Comparison of ENCODE assay signal across 8 cellular contexts in genomic region chr11:61161190-61162091, GRCh38. TPM values are rescaled to one million over a fixed set of nuclear protein-coding genes. Genes with fewer than 3 reads are reported as not detected.
DNase-seq lines count a peak whose midpoint lies in the region; ATAC-seq, FAIRE-seq and TF ChIP-seq lines count a peak whose summit lies in the region.

VPS37C (minus strand) TSS chr11:61161426; CDS start chr11:61138829, 22,597 bp downstream.

- TF ChIP-seq CTCF in ascending aorta (IDR thresholded peaks at IDR 0.05) (peak in 1 of 3 experiments; percentile 22), right atrium auricular region (IDR thresholded peaks at IDR 0.05) (peak; percentile 19 to 42), uterus (IDR thresholded peaks at IDR 0.05) (peak in 3 of 4 experiments; percentile 13 to 37 (median 27))

- H3K9me3 ChIP-seq in ascending aorta (no peaks in the 10 kb centered on the region), right atrium auricular region (no peaks in the 10 kb centered on the region), uterus (no peaks in the 10 kb centered on the region)

- intact Hi-C loops in ascending aorta (cut with DNase I): loop anchor here (2.0 to 5.0 kb wide), 3 partner anchors 255 to 1544 kb away; partner anchors contain the start of genes CCDC86, OSBP and PRPF19
- intact Hi-C loops in uterus (cut with DNase I; ENCODE audit: low total_unique reads): no loop called here

- DNase-seq in GM18507 (ENCODE audit: extremely low spot score, insufficient read length, low read depth): peak; percentile 87
- DNase-seq in NCI-H1930 (lab: John Stamatoyannopoulos, UW): peak; percentile 80 to 86
- DNase-seq in T-helper 2 cell treated with Interferon-gamma antibody and Interleukin-4, amounts not matched to agents 5 μg/mL and 100 μg/mL, for 36 hours (ENCODE audit: low spot score): peak; percentile 94
- peak; percentile 57 to 94 for DNase-seq in ascending aorta (ENCODE audit: low spot score in 2 of 2)
- DNase-seq in right atrium auricular region (ENCODE audit: low spot score): peak; percentile 89
- DNase-seq in putamen (ENCODE audit: low spot score): peak; percentile 90
- peak; percentile 84 to 90 for DNase-seq in uterus

- H3K4me3 Mint-ChIP-seq in T-helper 2 cell treated with Interferon-gamma antibody and Interleukin-4, amounts not matched to agents 5 μg/mL and 100 μg/mL, for 36 hours: peak within 1 kb of the TSS; percentile 95

- peak; percentile 63 to 79 for TF ChIP-seq POLR2A in uterus (IDR thresholded peaks at IDR 0.05)

- peak; percentile 68 for ATAC-seq in HG02943 (IDR thresholded peaks at IDR 0.05; ENCODE audit: low read depth, unreplicated experiment)

- H3K27me3 ChIP-seq in ascending aorta (no peaks in the 10 kb centered on the region), right atrium auricular region (no peaks in the 10 kb centered on the region), uterus (no peaks in the 10 kb centered on the region)

- peaks cover 56% of the 10 kb centered on the region for H3K4me1 Mint-ChIP-seq in T-helper 2 cell treated with Interferon-gamma antibody and Interleukin-4, amounts not matched to agents 5 μg/mL and 100 μg/mL, for 36 hours (ENCODE audit: low read depth)

- no peaks in the 10 kb centered on the region for H3K27me3 Mint-ChIP-seq in T-helper 2 cell treated with Interferon-gamma antibody and Interleukin-4, amounts not matched to agents 5 μg/mL and 100 μg/mL, for 36 hours (ENCODE audit: low read depth)

- FAIRE-seq in GM18507 (lab: Jason Lieb, UNC): peak; percentile 85

- H3K4me1 ChIP-seq in ascending aorta (peaks cover 3 to 24% of the 10 kb centered on the region in 2 donors), right atrium auricular region (peaks cover 0 to 33% of the 10 kb centered on the region in 2 donors), uterus (no peaks in the 10 kb centered on the region)

- H3K27ac Mint-ChIP-seq in T-helper 2 cell treated with Interferon-gamma antibody and Interleukin-4, amounts not matched to agents 5 μg/mL and 100 μg/mL, for 36 hours: peak within 1 kb of the TSS; percentile 94

- peaks cover 3% of the 10 kb centered on the region for H3K9me3 Mint-ChIP-seq in T-helper 2 cell treated with Interferon-gamma antibody and Interleukin-4, amounts not matched to agents 5 μg/mL and 100 μg/mL, for 36 hours

- peaks cover 8% of the 10 kb centered on the region for H3K36me3 Mint-ChIP-seq in T-helper 2 cell treated with Interferon-gamma antibody and Interleukin-4, amounts not matched to agents 5 μg/mL and 100 μg/mL, for 36 hours (ENCODE audit: low read depth)

- H3K36me3 ChIP-seq in ascending aorta (no peaks in the 10 kb centered on the region), right atrium auricular region (peaks cover 4% of the 10 kb centered on the region), uterus (no peaks in the 10 kb centered on the region)

- H3K4me3 ChIP-seq in ascending aorta (peak within 1 kb of the TSS; percentile 73 to 91), right atrium auricular region (peak within 1 kb of the TSS; percentile 55 to 86), uterus (peak within 1 kb of the TSS; percentile 49 to 95)

- H3K27ac ChIP-seq in ascending aorta (peak within 1 kb of the TSS; percentile 96 to 99), right atrium auricular region (peak within 1 kb of the TSS; percentile 96 to 97), uterus (peak within 1 kb of the TSS; percentile 97 to 98)

RNA-seq across cellular contexts. Expression of gene VPS37C, which starts in this region (rescaled TPM):
- total RNA-seq in ascending aorta (25.8 TPM), right atrium auricular region (10 to 100 TPM; 12.9 to 28.8 TPM), uterus (10 to 100 TPM in 2 of 4 donors, 1 to 10 TPM in 1, under 1 TPM in 1; 0.26 to 26.3 (median 13.3) TPM)

Comparison
In these comparisons a context has a peak if more than half of its experiments do, and no peak if none do; other contexts are left out.
1. Peak in every context shown above with its lines: DNase-seq, ATAC-seq, H3K4me3 ChIP-seq and H3K27ac ChIP-seq.